Comparison of ENCODE assay signal across 35 cellular contexts in genomic region chr2:2721296-2721835, GRCh38.
DNase-seq lines count a peak whose midpoint lies in the region; ATAC-seq and TF ChIP-seq lines count a peak whose summit lies in the region.
"Had no signal": no experiment of that assay in that cellular context is flagged by ENCODE, and none has a peak within 500 bp of the region (broad histone marks: within the 10 kb centered on the region; RNA-seq: fewer than 3 reads in every experiment).

No MANE protein-coding gene starts in this region.

- peak overlapping the region; percentile 23 for H3K18ac ChIP-seq in neuronal stem cell (ENCODE audit: low read length)

- no peak overlapping the region for H2AFZ ChIP-seq in neuronal stem cell (ENCODE audit: low read length)

- no peaks in the 10 kb centered on the region for H3K4me1 Mint-ChIP-seq in stimulated activated memory B cell treated with anti-CD40 and anti-IgM and Interleukin-4, amounts not matched to agents 10 μg/mL and 1 μg/mL and 100 μg/mL, for 72 hours
- H3K4me1 Mint-ChIP-seq in stimulated activated effector memory CD8-positive, alpha-beta T cell treated with anti-CD3 and anti-CD28 coated beads, Interleukin-12 subunit alpha, Interleukin-12 subunit beta, amount 100 ng/mL, for 72 hours = no peaks in the 10 kb centered on the region
- H3K4me1 Mint-ChIP-seq in activated T-helper 2 cell treated with anti-CD3 and anti-CD28 coated beads, Interferon-gamma antibody, Interleukin-2, Interleukin-4, amounts not matched to agents 10 μg/mL and 5 μg/mL and 100 μg/mL, durations not matched to agents 14 hours and 24 hours and 36 hours (ENCODE audit: low read depth) = no peaks in the 10 kb centered on the region
- H3K4me1 Mint-ChIP-seq: B cell; CD14-positive monocyte; CD4-positive, alpha-beta memory T cell; CD4-positive, CD25-positive, alpha-beta regulatory T cell; CD8-positive, alpha-beta memory T cell had no signal

- peak overlapping the region; percentile 50 for H3K14ac ChIP-seq in neuronal stem cell (ENCODE audit: low read length)

- H3K79me1 ChIP-seq in neuronal stem cell (ENCODE audit: low read depth, low read length) = no peaks in the 10 kb centered on the region

- H3K27ac Mint-ChIP-seq in stimulated activated memory B cell treated with anti-CD40 and anti-IgM and Interleukin-4, amounts not matched to agents 10 μg/mL and 1 μg/mL and 100 μg/mL, for 72 hours = no peak overlapping the region
- H3K27ac Mint-ChIP-seq in stimulated activated effector memory CD8-positive, alpha-beta T cell treated with anti-CD3 and anti-CD28 coated beads, Interleukin-12 subunit alpha, Interleukin-12 subunit beta, amount 100 ng/mL, for 72 hours = no peak overlapping the region
- no peak overlapping the region for H3K27ac Mint-ChIP-seq in activated T-helper 2 cell treated with anti-CD3 and anti-CD28 coated beads, Interferon-gamma antibody, Interleukin-2, Interleukin-4, amounts not matched to agents 10 μg/mL and 5 μg/mL and 100 μg/mL, durations not matched to agents 14 hours and 24 hours and 36 hours
- H3K27ac Mint-ChIP-seq: B cell; CD4-positive, alpha-beta memory T cell; CD4-positive, alpha-beta T cell; CD4-positive, CD25-positive, alpha-beta regulatory T cell; CD8-positive, alpha-beta memory T cell; CD8-positive, alpha-beta T cell had no signal

- no peak overlapping the region for H3K4me3 Mint-ChIP-seq in stimulated activated memory B cell treated with anti-CD40 and anti-IgM and Interleukin-4, amounts not matched to agents 10 μg/mL and 1 μg/mL and 100 μg/mL, for 72 hours
- H3K4me3 Mint-ChIP-seq in stimulated activated effector memory CD8-positive, alpha-beta T cell treated with anti-CD3 and anti-CD28 coated beads, Interleukin-12 subunit alpha, Interleukin-12 subunit beta, amount 100 ng/mL, for 72 hours = no peak overlapping the region
- no peak overlapping the region for H3K4me3 Mint-ChIP-seq in activated T-helper 2 cell treated with anti-CD3 and anti-CD28 coated beads, Interferon-gamma antibody, Interleukin-2, Interleukin-4, amounts not matched to agents 10 μg/mL and 5 μg/mL and 100 μg/mL, durations not matched to agents 14 hours and 24 hours and 36 hours (ENCODE audit: low read depth)
- H3K4me3 Mint-ChIP-seq: B cell; CD4-positive, alpha-beta memory T cell; CD4-positive, alpha-beta T cell; CD4-positive, CD25-positive, alpha-beta regulatory T cell; CD8-positive, alpha-beta memory T cell; CD8-positive, alpha-beta T cell had no signal

- H3K27me3 ChIP-seq in RWPE2 (ENCODE audit: insufficient read depth, poor library complexity, severe bottlenecking) = no peaks in the 10 kb centered on the region
- no peaks in the 10 kb centered on the region for H3K27me3 ChIP-seq in lower lobe of right lung (ENCODE audit: low read depth)
- no peaks in the 10 kb centered on the region for H3K27me3 ChIP-seq in neuronal stem cell (ENCODE audit: control insufficient read depth in 3 of 3, insufficient read depth in 3 of 3, low read depth in 1 of 3, low read length in 3 of 3)
- H3K27me3 ChIP-seq: BE2C; BLaER1; BLaER1 treated with 17β-estradiol and CSF1 and Interleukin-3, amounts not matched to agents 10 nM and 100 nM had no signal

- H2BK120ac ChIP-seq in neuronal stem cell (ENCODE audit: low read depth, low read length) = no peak overlapping the region

- H3K4ac ChIP-seq in neuronal stem cell (ENCODE audit: low read length) = no peak overlapping the region

- H3K36me3 ChIP-seq in RWPE2 (ENCODE audit: low read depth) (no peaks in the 10 kb centered on the region), lower lobe of right lung (no peaks in the 10 kb centered on the region), neuronal stem cell (replicated peaks in 1 of 2; ENCODE audit: control insufficient read depth in 2 of 2, insufficient read depth in 2 of 2, low read length in 2 of 2) (no peaks in the 10 kb centered on the region)
- H3K36me3 ChIP-seq: BE2C; BLaER1; BLaER1 treated with 17β-estradiol and CSF1 and Interleukin-3, amounts not matched to agents 10 nM and 100 nM had no signal

- H3K27me3 Mint-ChIP-seq in stimulated activated memory B cell treated with anti-CD40 and anti-IgM and Interleukin-4, amounts not matched to agents 10 μg/mL and 1 μg/mL and 100 μg/mL, for 72 hours = peaks cover 5% of the 10 kb centered on the region
- no peaks in the 10 kb centered on the region for H3K27me3 Mint-ChIP-seq in activated T-helper 2 cell treated with anti-CD3 and anti-CD28 coated beads, Interferon-gamma antibody, Interleukin-2, Interleukin-4, amounts not matched to agents 10 μg/mL and 5 μg/mL and 100 μg/mL, durations not matched to agents 14 hours and 24 hours and 36 hours (ENCODE audit: low read depth)
- H3K27me3 Mint-ChIP-seq: B cell; CD4-positive, alpha-beta memory T cell; CD4-positive, alpha-beta T cell; CD4-positive, CD25-positive, alpha-beta regulatory T cell; CD8-positive, alpha-beta memory T cell had no signal

- no peak overlapping the region for H3K23ac ChIP-seq in neuronal stem cell (ENCODE audit: low read depth, low read length, poor library complexity)

- no peak overlapping the region for H2AK5ac ChIP-seq in neuronal stem cell (ENCODE audit: low read depth, low read length)

- H3K4me1 ChIP-seq in RWPE2 (ENCODE audit: insufficient read depth, poor library complexity, severe bottlenecking) (no peaks in the 10 kb centered on the region), lower lobe of right lung (no peaks in the 10 kb centered on the region), neuronal stem cell (ENCODE audit: control insufficient read depth in 2 of 2, insufficient read depth in 1 of 2, low read depth in 1 of 2, low read length in 2 of 2) (no peaks in the 10 kb centered on the region)
- H3K4me1 ChIP-seq: A549; BE2C; BLaER1; BLaER1 treated with 17β-estradiol and CSF1 and Interleukin-3, amounts not matched to agents 10 nM and 100 nM; Caco-2 had no signal

- H2BK5ac ChIP-seq in neuronal stem cell (ENCODE audit: low read length) = no peak overlapping the region

- H3K36me3 Mint-ChIP-seq in stimulated activated memory B cell treated with anti-CD40 and anti-IgM and Interleukin-4, amounts not matched to agents 10 μg/mL and 1 μg/mL and 100 μg/mL, for 72 hours = no peaks in the 10 kb centered on the region
- no peaks in the 10 kb centered on the region for H3K36me3 Mint-ChIP-seq in stimulated activated effector memory CD8-positive, alpha-beta T cell treated with anti-CD3 and anti-CD28 coated beads, Interleukin-12 subunit alpha, Interleukin-12 subunit beta, amount 100 ng/mL, for 72 hours
- H3K36me3 Mint-ChIP-seq in activated T-helper 2 cell treated with anti-CD3 and anti-CD28 coated beads, Interferon-gamma antibody, Interleukin-2, Interleukin-4, amounts not matched to agents 10 μg/mL and 5 μg/mL and 100 μg/mL, durations not matched to agents 14 hours and 24 hours and 36 hours (ENCODE audit: low read depth) = no peaks in the 10 kb centered on the region
- H3K36me3 Mint-ChIP-seq: CD14-positive monocyte; CD4-positive, alpha-beta memory T cell; CD4-positive, CD25-positive, alpha-beta regulatory T cell; CD8-positive, alpha-beta memory T cell; CD8-positive, alpha-beta T cell had no signal

- no peak for ATAC-seq in RWPE2 (ENCODE audit: low read depth)
- no peak for ATAC-seq in lower lobe of right lung
- ATAC-seq in GM19035 (IDR thresholded peaks at IDR 0.05; ENCODE audit: unreplicated experiment) = no peak
- no peak for ATAC-seq in stimulated activated memory B cell treated with anti-CD40 and anti-IgM and Interleukin-4, amounts not matched to agents 10 μg/mL and 1 μg/mL and 100 μg/mL, for 72 hours
- no peak for ATAC-seq in stimulated activated effector memory CD8-positive, alpha-beta T cell treated with anti-CD3 and anti-CD28 coated beads, Interleukin-12 subunit alpha, Interleukin-12 subunit beta, amount 100 ng/mL, for 72 hours
- ATAC-seq: A549; CD8-positive, alpha-beta T cell had no signal

- H2BK12ac ChIP-seq in neuronal stem cell (ENCODE audit: low read length) = no peak overlapping the region

- H3K9me3 Mint-ChIP-seq in stimulated activated memory B cell treated with anti-CD40 and anti-IgM and Interleukin-4, amounts not matched to agents 10 μg/mL and 1 μg/mL and 100 μg/mL, for 72 hours = no peaks in the 10 kb centered on the region
- no peaks in the 10 kb centered on the region for H3K9me3 Mint-ChIP-seq in stimulated activated effector memory CD8-positive, alpha-beta T cell treated with anti-CD3 and anti-CD28 coated beads, Interleukin-12 subunit alpha, Interleukin-12 subunit beta, amount 100 ng/mL, for 72 hours
- no peaks in the 10 kb centered on the region for H3K9me3 Mint-ChIP-seq in activated T-helper 2 cell treated with anti-CD3 and anti-CD28 coated beads, Interferon-gamma antibody, Interleukin-2, Interleukin-4, amounts not matched to agents 10 μg/mL and 5 μg/mL and 100 μg/mL, durations not matched to agents 14 hours and 24 hours and 36 hours
- H3K9me3 Mint-ChIP-seq: CD4-positive, alpha-beta T cell; CD8-positive, alpha-beta T cell had no signal

- no peak overlapping the region for H2BK15ac ChIP-seq in neuronal stem cell (ENCODE audit: low read length)

- H3K9me3 ChIP-seq in RWPE2 (ENCODE audit: severe bottlenecking) (no peaks in the 10 kb centered on the region), lower lobe of right lung (no peaks in the 10 kb centered on the region), neuronal stem cell (replicated peaks in 1 of 2; ENCODE audit: control insufficient read depth in 2 of 2, insufficient read depth in 1 of 2, low read depth in 1 of 2, low read length in 2 of 2) (no peaks in the 10 kb centered on the region)
- H3K9me3 ChIP-seq: A549; BE2C; BLaER1; BLaER1 treated with 17β-estradiol and CSF1 and Interleukin-3, amounts not matched to agents 10 nM and 100 nM; Caco-2 had no signal

- WGBS in neuronal stem cell (ENCODE audit: extremely low coverage in 2 of 2, insufficient read length in 2 of 2, insufficient replicate concordance in 1 of 2), 2 donors = no CpG with 5 or more reads among the region's 23 CpGs

- intact Hi-C loops in lower lobe of right lung (cut with DNase I) = no loop called here
- intact Hi-C loops in activated T-helper 2 cell treated with anti-CD3 and anti-CD28 coated beads, Interferon-gamma antibody, Interleukin-2, Interleukin-4, amounts not matched to agents 10 μg/mL and 5 μg/mL and 100 μg/mL, durations not matched to agents 14 hours and 24 hours and 36 hours (cut with micrococcal nuclease) = no loop called here

- no peak overlapping the region for H3K4me3 ChIP-seq in RWPE2 (ENCODE audit: severe bottlenecking)
- H3K4me3 ChIP-seq in lower lobe of right lung = no peak overlapping the region
- H3K4me3 ChIP-seq in neuronal stem cell (ENCODE audit: low read length in 2 of 2) = no peak overlapping the region
- H3K4me3 ChIP-seq: A549; BLaER1; BLaER1 treated with 17β-estradiol and CSF1 and Interleukin-3, amounts not matched to agents 10 nM and 100 nM had no signal

- no peak overlapping the region for H4K8ac ChIP-seq in neuronal stem cell (ENCODE audit: low read depth, low read length)

- TF ChIP-seq CTCF in RWPE2 (IDR thresholded peaks at IDR 0.05; ENCODE audit: poor library complexity, severe bottlenecking) (no peak), lower lobe of right lung (IDR thresholded peaks at IDR 0.05) (no peak)

- DNase-seq in NCI-H774 (lab: John Stamatoyannopoulos, UW) (peak; percentile 63), RWPE2 (ENCODE audit: low spot score) (peak; percentile 47), lower lobe of right lung (peak; percentile 36), neuronal stem cell (ENCODE audit: low spot score) (no peak)
- no peak for DNase-seq in stimulated activated effector memory CD8-positive, alpha-beta T cell treated with anti-CD3 and anti-CD28 coated beads, Interleukin-12 subunit alpha, Interleukin-12 subunit beta, amount 100 ng/mL, for 72 hours (ENCODE audit: low spot score in 2 of 2)
- no peak for DNase-seq in activated T-helper 2 cell treated with anti-CD3 and anti-CD28 coated beads, Interferon-gamma antibody, Interleukin-2, Interleukin-4, amounts not matched to agents 10 μg/mL and 5 μg/mL and 100 μg/mL, durations not matched to agents 14 hours and 24 hours and 36 hours (ENCODE audit: low spot score)
- DNase-seq: 8988T; ACHN; AML-193; BE2C; C1 segment of cervical spinal cord; Caco-2; Calu3; CD4-positive, alpha-beta memory T cell; CD4-positive, alpha-beta T cell; CD4-positive, CD25-positive, alpha-beta regulatory T cell; CD8-positive, alpha-beta memory T cell; CD8-positive, alpha-beta T cell; COR-L47; DMS 273 treated with DMSO at 0.1 percent for 48 hours; DMS153; DMS53; DMS79; DMS79 treated with DMSO at 0.1 percent for 48 hours; DND-41; EL had no signal

- H3K9ac ChIP-seq in neuronal stem cell (ENCODE audit: low read depth, low read length, poor library complexity) = peak overlapping the region; percentile 56
- H3K9ac ChIP-seq: BLaER1; BLaER1 treated with 17β-estradiol and CSF1 and Interleukin-3, amounts not matched to agents 10 nM and 100 nM had no signal

- no peak overlapping the region for H3K4me2 ChIP-seq in neuronal stem cell (ENCODE audit: insufficient read depth, low read length, poor library complexity, severe bottlenecking)
- H3K4me2 ChIP-seq: A549; BLaER1; BLaER1 treated with 17β-estradiol and CSF1 and Interleukin-3, amounts not matched to agents 10 nM and 100 nM had no signal

- no peak overlapping the region for H4K91ac ChIP-seq in neuronal stem cell (ENCODE audit: low read depth, low read length, poor library complexity)

- H3K27ac ChIP-seq in RWPE2 (ENCODE audit: poor library complexity, severe bottlenecking) (no peak overlapping the region), lower lobe of right lung (no peak overlapping the region), neuronal stem cell (replicated peaks; ENCODE audit: low read length) (no peak overlapping the region)
- H3K27ac ChIP-seq: 22Rv1; A549; BLaER1; BLaER1 treated with 17β-estradiol and CSF1 and Interleukin-3, amounts not matched to agents 10 nM and 100 nM; C4-2B had no signal

Comparison
In these comparisons a context has a peak if more than half of its experiments do, and no peak if none do; other contexts are left out.
1. DNase-seq: peak in NCI-H774 (single experiment), RWPE2 (single experiment) and lower lobe of right lung (single experiment); none in neuronal stem cell (single experiment), stimulated activated effector memory CD8-positive, alpha-beta T cell treated with anti-CD3 and anti-CD28 coated beads, Interleukin-12 subunit alpha, Interleukin-12 subunit beta, amount 100 ng/mL, for 72 hours (0 of 2) and activated T-helper 2 cell treated with anti-CD3 and anti-CD28 coated beads, Interferon-gamma antibody, Interleukin-2, Interleukin-4, amounts not matched to agents 10 μg/mL and 5 μg/mL and 100 μg/mL, durations not matched to agents 14 hours and 24 hours and 36 hours (single experiment).